ENCODE assay signal across 1 cellular context in genomic region chr22:36470162-36470993, GRCh38.
TF ChIP-seq lines count a peak whose summit lies in the region.

No MANE protein-coding gene starts in this region.

TF ChIP-seq in K562, 482 proteins besides CTCF, POLR2A, EP300 and RAD21 (continued from another document):
- TF ChIP-seq IFI16 (CRISPR knock-in tag; IDR thresholded peaks at IDR 0.05) (no peak), ERF (CRISPR knock-in tag; IDR thresholded peaks at IDR 0.05) (no peak), ZNF347 (CRISPR knock-in tag; IDR thresholded peaks at IDR 0.05; ENCODE audit: low read depth) (no peak), FOXK1 (CRISPR knock-in tag; IDR thresholded peaks at IDR 0.05; ENCODE audit: borderline replicate concordance) (no peak), KLF16 (IDR thresholded peaks at IDR 0.05) (0 out of 2 replicates have a peak, but pooled peaks have one; percentile 17), HNRNPK (IDR thresholded peaks at IDR 0.05; ENCODE audit: low read depth, low read length, poor library complexity, severe bottlenecking) (no peak), XRCC3 (IDR thresholded peaks at IDR 0.05) (no peak), CXXC5 (CRISPR knock-in tag; IDR thresholded peaks at IDR 0.05) (no peak), TOE1 (IDR thresholded peaks at IDR 0.05; ENCODE audit: borderline replicate concordance) (no peak), TOE1 (CRISPR knock-in tag; IDR thresholded peaks at IDR 0.05; ENCODE audit: borderline replicate concordance, low read depth) (no peak), PPARD (CRISPR knock-in tag; IDR thresholded peaks at IDR 0.05) (no peak), CTBP1 (IDR thresholded peaks at IDR 0.05; ENCODE audit: borderline replicate concordance) (peak; percentile 31; the same call in 1 of the 2 replicates), SNRNP70 (optimal IDR thresholded peaks at IDR 0.05; ENCODE audit: low read depth, low read length) (no peak), HES1 (IDR thresholded peaks at IDR 0.05; ENCODE audit: low read depth) (no peak), THAP7 (CRISPR knock-in tag; IDR thresholded peaks at IDR 0.05) (no peak), STAG1 (CRISPR knock-in tag; IDR thresholded peaks at IDR 0.05; ENCODE audit: borderline replicate concordance) (peak; percentile 77; the same call in 1 of the 2 replicates), ZNF24 (IDR thresholded peaks at IDR 0.05) (no peak)
